ENCODE assay signal across 8 cellular contexts in the genomic region with DNA sequence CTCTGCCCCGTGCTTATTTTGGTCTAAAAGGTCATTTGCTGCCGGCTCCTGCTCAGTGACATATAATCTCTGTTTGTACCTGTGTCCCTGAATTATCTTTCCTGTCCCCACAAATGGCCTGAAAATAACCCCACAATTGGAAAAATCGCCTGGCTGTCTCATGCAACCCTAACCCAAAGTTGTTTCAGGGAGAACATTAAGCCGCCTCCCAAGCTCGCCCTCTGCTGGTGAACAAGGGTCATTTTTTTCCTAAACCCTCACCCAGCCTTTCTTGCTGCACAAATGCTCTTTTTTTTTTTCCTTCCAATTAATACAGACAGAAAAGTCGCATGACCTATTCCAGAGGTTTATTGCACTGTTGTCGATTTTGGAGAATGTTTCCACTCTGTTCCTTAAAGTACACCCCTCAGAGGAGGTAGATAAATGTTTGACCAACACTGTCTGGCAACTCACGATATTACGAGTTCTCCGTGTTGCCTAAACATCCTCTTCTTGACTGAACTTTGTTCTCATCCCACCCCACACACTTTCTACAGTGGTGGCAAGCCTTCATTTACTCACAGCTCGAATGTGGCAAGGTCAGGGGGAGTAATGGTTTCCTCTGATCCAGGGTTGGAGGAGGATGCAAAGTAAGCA.
DNase-seq lines count a peak whose midpoint lies in the region; ATAC-seq and TF ChIP-seq lines count a peak whose summit lies in the region.

No MANE protein-coding gene starts in this region.

- ATAC-seq in thoracic aorta (ENCODE audit: insufficient number of reproducible peaks, low FRiP score, low read depth) = no peak

- H3K36me3 ChIP-seq in thoracic aorta = no peaks in the 10 kb centered on the region

- peak; percentile 64 for DNase-seq in GM10248 (ENCODE audit: extremely low spot score)
- peak; percentile 44 for DNase-seq in HPDE6-E6E7 (ENCODE audit: extremely low spot score)
- peak; percentile 35 for DNase-seq in RPMI8226
- peak; percentile 20 for DNase-seq in activated T-helper 9 cell treated with anti-CD3 and anti-CD28 coated beads, Interleukin-2, amount 50 U/mL, for 16 hours (ENCODE audit: low read depth)
- peak; percentile 77 for DNase-seq in fibroblast of villous mesenchyme (ENCODE audit: low read depth)
- DNase-seq in occipital lobe (lab: John Stamatoyannopoulos, UW) = peak; percentile 12
- DNase-seq in thoracic aorta (ENCODE audit: low spot score) = no peak
- no peak for DNase-seq in cerebellar nuclear complex (lab: John Stamatoyannopoulos, UW)

- H3K27me3 ChIP-seq in thoracic aorta (replicated peaks; ENCODE audit: insufficient read depth) = no peaks in the 10 kb centered on the region

- CTCF ChIA-PET in GM10248 (lab: Yijun Ruan, JAX) = interaction anchor here (0.8 to 4.7 kb wide), 25 partner anchors 9 to 1373 kb away, joined by 3 to 33 read pairs (median 4); no protein-coding TSS in a partner anchor

- H3K27ac ChIP-seq in thoracic aorta = no peak overlapping the region

- H3K4me3 ChIP-seq in fibroblast of villous mesenchyme (ENCODE audit: low read depth, low read length) = no peak overlapping the region
- no peak overlapping the region for H3K4me3 ChIP-seq in thoracic aorta

- POLR2A ChIA-PET in GM10248 (lab: Yijun Ruan, JAX) = no interaction called here

- no peaks in the 10 kb centered on the region for H3K4me1 ChIP-seq in thoracic aorta (ENCODE audit: control insufficient read depth in 1 of 2, low read depth in 2 of 2)

- no peaks in the 10 kb centered on the region for H3K9me3 ChIP-seq in thoracic aorta

- TF ChIP-seq CTCF in GM10248 (IDR thresholded peaks at IDR 0.05; ENCODE audit: control extremely low read depth, extremely low read depth, low read depth, missing control alignments) = peak; percentile 70
- peak; percentile 84 for TF ChIP-seq CTCF in fibroblast of villous mesenchyme (IDR thresholded peaks at IDR 0.05; ENCODE audit: insufficient read depth, low read depth, low read length)
- TF ChIP-seq CTCF in thoracic aorta (IDR thresholded peaks at IDR 0.05) = peak; percentile 91

Comparison
In these comparisons a context has a peak if more than half of its experiments do, and no peak if none do; other contexts are left out.
1. DNase-seq: peak in GM10248 (single experiment), HPDE6-E6E7 (single experiment), RPMI8226 (single experiment), activated T-helper 9 cell treated with anti-CD3 and anti-CD28 coated beads, Interleukin-2, amount 50 U/mL, for 16 hours (single experiment), fibroblast of villous mesenchyme (single experiment) and occipital lobe (single experiment); none in thoracic aorta (single experiment) and cerebellar nuclear complex (0 of 2).
2. Peak in every context shown above with its lines, with median percentiles within 50 percentile points of each other: CTCF ChIP-seq.